ENCODE assay signal across 12 cellular contexts in genomic region chr20:46350986-46351267, GRCh38. TPM values are rescaled to one million over a fixed set of nuclear protein-coding genes. Genes with fewer than 3 reads are reported as not detected.
DNase-seq lines count a peak whose midpoint lies in the region; ATAC-seq, FAIRE-seq and TF ChIP-seq lines count a peak whose summit lies in the region.
"Had no signal": no experiment of that assay in that cellular context is flagged by ENCODE, and none has a peak within 500 bp of the region (broad histone marks: within the 10 kb centered on the region; RNA-seq: fewer than 3 reads in every experiment).

No MANE protein-coding gene starts in this region.

- peak overlapping the region; percentile 51 for H3K4me3 Mint-ChIP-seq in activated T-helper 17 cell treated with anti-CD3 and anti-CD28 coated beads, Interleukin-2, amount 50 U/mL, for 72 hours

- DNase-seq in A549 (ENCODE audit: low read depth in 1 of 2, low spot score in 1 of 2) (no peak), H7 (peak; percentile 77), colonic mucosa (no peak), NCI-H1436 treated with DMSO at 0.1 percent for 48 hours (lab: John Stamatoyannopoulos, UW) (no peak), DMS 273 (lab: John Stamatoyannopoulos, UW; ENCODE audit: unreplicated experiment) (no peak)
- DNase-seq: activated CD8-positive, alpha-beta memory T cell treated with anti-CD3 and anti-CD28 coated beads, Interleukin-2, amount 50 U/mL, for 48 hours; NCI-H1105 had no signal

- no peaks in the 10 kb centered on the region for H3K27me3 Mint-ChIP-seq in activated T-helper 17 cell treated with anti-CD3 and anti-CD28 coated beads, Interleukin-2, amount 50 U/mL, for 72 hours

- H3K4me1 ChIP-seq in A549, result peaks cover 14% of the 10 kb centered on the region
- no peaks in the 10 kb centered on the region for H3K4me1 ChIP-seq in colonic mucosa

- intact Hi-C loops in colonic mucosa (cut with DNase I), result no loop called here

- no peaks in the 10 kb centered on the region for H3K9me3 Mint-ChIP-seq in activated T-helper 17 cell treated with anti-CD3 and anti-CD28 coated beads, Interleukin-2, amount 50 U/mL, for 72 hours

- peaks cover 56% of the 10 kb centered on the region for H3K36me3 Mint-ChIP-seq in activated T-helper 17 cell treated with anti-CD3 and anti-CD28 coated beads, Interleukin-2, amount 50 U/mL, for 72 hours (ENCODE audit: low read depth)

- no peaks in the 10 kb centered on the region for H3K27me3 ChIP-seq in H7 (ENCODE audit: control insufficient read depth, insufficient read depth, low read length)
- H3K27me3 ChIP-seq in layer of hippocampus (ENCODE audit: control insufficient read depth, insufficient read depth, low read length), result no peaks in the 10 kb centered on the region
- H3K27me3 ChIP-seq in colonic mucosa, result no peaks in the 10 kb centered on the region

- 97% methylated on average over 8 of the region's 8 CpGs for WGBS in A549 (ENCODE audit: missing lambda C conversion rate)

- H3K9me3 ChIP-seq in A549, result no peaks in the 10 kb centered on the region
- no peaks in the 10 kb centered on the region for H3K9me3 ChIP-seq in colonic mucosa

- H3K4me3 ChIP-seq in A549 (no peak overlapping the region), H7 (ENCODE audit: insufficient read depth, low read depth, low read length) (no peak overlapping the region), colonic mucosa (no peak overlapping the region)

- CTCF ChIA-PET in A549 (lab: Yijun Ruan, JAX), result no interaction called here

- peaks cover 15% of the 10 kb centered on the region for H3K4me1 Mint-ChIP-seq in activated T-helper 17 cell treated with anti-CD3 and anti-CD28 coated beads, Interleukin-2, amount 50 U/mL, for 72 hours

- peak overlapping the region; percentile 39; the same call in 1 of the 3 replicates for H3K4me2 ChIP-seq in A549

- TF ChIP-seq EP300 in A549 (IDR thresholded peaks at IDR 0.05), result no peak

- H3K9ac ChIP-seq in colonic mucosa (ENCODE audit: low read depth in 2 of 2, low read length in 2 of 2), result no peak overlapping the region

- no peak for ATAC-seq in A549
- ATAC-seq in activated T-helper 17 cell treated with anti-CD3 and anti-CD28 coated beads, Interleukin-2, amount 50 U/mL, for 72 hours (replicated peaks), result no peak
- ATAC-seq in HG03469 (IDR thresholded peaks at IDR 0.05; ENCODE audit: unreplicated experiment), result no peak
- ATAC-seq: right cardiac atrium had no signal

- peak overlapping the region; percentile 90 for H3K27ac Mint-ChIP-seq in activated T-helper 17 cell treated with anti-CD3 and anti-CD28 coated beads, Interleukin-2, amount 50 U/mL, for 72 hours

- no peak for TF ChIP-seq POLR2A in A549 (IDR thresholded peaks at IDR 0.05; ENCODE audit: low read length)

- TF ChIP-seq RAD21 in A549 (conservative IDR thresholded peaks at IDR 0.05 in 1 of 2, IDR thresholded peaks at IDR 0.05 in 1 of 2), result no peak

- TF ChIP-seq CTCF in A549 (IDR thresholded peaks at IDR 0.05) (no peak), colonic mucosa (IDR thresholded peaks at IDR 0.05) (no peak)

- H3K36me3 ChIP-seq in H7 (replicated peaks; ENCODE audit: control insufficient read depth, insufficient read depth, low read length) (peaks cover 10% of the 10 kb centered on the region), colonic mucosa (no peaks in the 10 kb centered on the region)

- POLR2A ChIA-PET in A549 (lab: Yijun Ruan, JAX), result no interaction called here

- H3K27ac ChIP-seq in A549 (peak overlapping the region; percentile 49 to 80; a peak in 4 of 6 replicates), layer of hippocampus (ENCODE audit: low read depth, low read length) (peak overlapping the region; percentile 13), colonic mucosa (no peak overlapping the region)

- no peak for FAIRE-seq in A549 (lab: Jason Lieb, UNC)

TF ChIP-seq in A549, 52 proteins besides CTCF, POLR2A, EP300 and RAD21:
- TF ChIP-seq KDM5A (IDR thresholded peaks at IDR 0.05), result no peak
- no peak for TF ChIP-seq POLR2AphosphoS2 (conservative IDR thresholded peaks at IDR 0.05; ENCODE audit: low read length)
- no peak for TF ChIP-seq SREBF2 (IDR thresholded peaks at IDR 0.05)
- no peak for TF ChIP-seq RARB (CRISPR knock-in tag; IDR thresholded peaks at IDR 0.05)
- no peak for TF ChIP-seq MAX (IDR thresholded peaks at IDR 0.05)
- no peak for TF ChIP-seq E2F6 (IDR thresholded peaks at IDR 0.05; ENCODE audit: borderline replicate concordance, low read depth)
- TF ChIP-seq HEYL (CRISPR knock-in tag; IDR thresholded peaks at IDR 0.05), result no peak
- no peak for TF ChIP-seq FOSL2 (IDR thresholded peaks at IDR 0.05)
- no peak for TF ChIP-seq FOSL2 (CRISPR knock-in tag; IDR thresholded peaks at IDR 0.05)
- TF ChIP-seq REST (IDR thresholded peaks at IDR 0.05), result no peak
TF ChIP-seq in A549: peak in this region for 0.

RNA-seq across cellular contexts. Expression of gene CDH22, which starts 42.6 kb away (rescaled TPM):
- not detected in 2 replicates for polyA plus RNA-seq in A549 (2011; rRNA removed)
- polyA plus RNA-seq in A549 (2012; cell fraction: cytosol; rRNA removed), result 0.01 TPM in 1 of 2 replicates, not detected in the other
- 0.01 and 0.04 TPM in 2 replicates for polyA plus RNA-seq in A549 (2012; cell fraction: nucleus; rRNA removed)
- 0.03 TPM in 1 of 3 replicates, not detected in the others for polyA plus RNA-seq in A549 (2017; fragmentation: RNase III; extraction: RNeasy Plus Mini Kit Qiagen cat#74134 plus additional on column Dnase treatment)
- not detected in 2 replicates for polyA minus RNA-seq in A549 (2011; rRNA and poly(A)+ RNA removed)
- 0.03 TPM in 1 of 2 replicates, not detected in the other for total RNA-seq in H7 (2014; rRNA removed; shearing (Covaris generic))
- not detected for total RNA-seq in activated T-helper 17 cell treated with anti-CD3 and anti-CD28 coated beads, Interleukin-2, amount 50 U/mL, for 72 hours
- total RNA-seq in colonic mucosa, result under 1 TPM; 0.12 to 0.13 TPM
- total RNA-seq: T-helper 1 cell treated with Interleukin-12 subunit alpha and Interleukin-12 subunit beta and Interleukin-4 antibody, amounts not matched to agents 30 ng/mL and 1 ng/mL, for 36 hours had no signal

RNA-seq across cellular contexts. Expression of gene ELMO2, which starts 55.5 kb away (rescaled TPM):
- 25.1 and 31.1 TPM in 2 replicates for polyA plus RNA-seq in A549 (2011; rRNA removed)
- 24.0 and 30.0 TPM in 2 replicates for polyA plus RNA-seq in A549 (2012; cell fraction: cytosol; rRNA removed)
- 37.9 and 50.1 TPM in 2 replicates for polyA plus RNA-seq in A549 (2012; cell fraction: nucleus; rRNA removed)
- 22.3 to 23.4 TPM (median 22.9 TPM) in 3 replicates for polyA plus RNA-seq in A549 (2017; fragmentation: RNase III; extraction: RNeasy Plus Mini Kit Qiagen cat#74134 plus additional on column Dnase treatment)
- polyA minus RNA-seq in A549 (2011; rRNA and poly(A)+ RNA removed), result 42.9 and 43.4 TPM in 2 replicates
- total RNA-seq in H7 (2014; rRNA removed; shearing (Covaris generic)), result 34.2 and 36.8 TPM in 2 replicates
- 10 to 100 TPM; 54.6 to 57.2 TPM for total RNA-seq in activated T-helper 17 cell treated with anti-CD3 and anti-CD28 coated beads, Interleukin-2, amount 50 U/mL, for 72 hours
- total RNA-seq in colonic mucosa, result 10 to 100 TPM; 20.0 to 24.7 TPM
